Comparison of ENCODE assay signal across 21 cellular contexts in the genomic region with DNA sequence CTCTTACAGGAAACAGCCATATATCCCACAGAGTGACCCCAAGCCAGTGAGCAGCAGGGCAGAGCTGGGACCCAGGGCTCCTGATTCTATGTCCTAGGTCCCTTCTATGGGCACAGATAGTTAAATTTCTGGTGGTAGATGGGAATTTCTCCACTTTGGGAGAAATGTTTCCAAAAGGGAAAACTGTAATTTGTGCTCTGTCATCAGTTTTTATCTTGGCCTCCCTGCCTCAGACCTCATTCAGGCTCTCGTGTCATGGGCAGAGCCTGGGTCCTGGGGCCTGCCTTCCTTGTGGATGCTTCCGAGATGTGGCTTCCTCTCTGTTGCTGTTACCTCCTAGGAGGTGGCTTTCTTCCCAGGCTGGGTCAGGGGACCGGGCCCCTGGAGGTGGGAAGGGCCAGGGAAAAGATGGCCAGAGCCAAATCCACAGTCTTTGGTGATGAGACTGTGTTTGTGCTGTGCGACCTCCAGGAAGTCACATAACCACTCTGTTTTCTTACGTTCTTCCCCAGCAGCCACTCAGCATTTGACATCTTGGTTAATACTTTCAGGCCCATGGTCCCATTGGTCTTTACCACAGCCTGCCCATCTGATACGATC. TPM values are rescaled to one million over a fixed set of nuclear protein-coding genes. Genes with fewer than 3 reads are reported as not detected.
DNase-seq lines count a peak whose midpoint lies in the region; ATAC-seq and TF ChIP-seq lines count a peak whose summit lies in the region.
"Had no signal": no experiment of that assay in that cellular context is flagged by ENCODE, and none has a peak within 500 bp of the region (broad histone marks: within the 10 kb centered on the region; RNA-seq: fewer than 3 reads in every experiment).

No MANE protein-coding gene starts in this region.

- TF ChIP-seq CTCF in chondrocyte (IDR thresholded peaks at IDR 0.05) (no peak), neural progenitor cell (IDR thresholded peaks at IDR 0.05) (no peak), CD14-positive monocyte (IDR thresholded peaks at IDR 0.05) (no peak)

- no peak overlapping the region for H2AFZ ChIP-seq in neural progenitor cell (replicated peaks)

- no peaks in the 10 kb centered on the region for H3K27me3 Mint-ChIP-seq in stimulated activated naive CD8-positive, alpha-beta T cell treated with anti-CD3 and anti-CD28 coated beads, Interleukin-15, Interleukin-2, amounts not matched to agents 100 ng/mL and 50 ng/mL, for 24 hours
- H3K27me3 Mint-ChIP-seq in chondrocyte (ENCODE audit: low read depth) (no peaks in the 10 kb centered on the region), neural progenitor cell (ENCODE audit: insufficient read depth, low read depth) (peaks cover 10% of the 10 kb centered on the region), CD14-positive monocyte (ENCODE audit: low read depth in 3 of 3) (peaks cover 6 to 30% (median 10%) of the 10 kb centered on the region in 3 donors)

- H3K27ac Mint-ChIP-seq in stimulated activated naive CD8-positive, alpha-beta T cell treated with anti-CD3 and anti-CD28 coated beads, Interleukin-15, Interleukin-2, amounts not matched to agents 100 ng/mL and 50 ng/mL, for 24 hours: peak overlapping the region; percentile 16
- H3K27ac Mint-ChIP-seq in chondrocyte (ENCODE audit: unreplicated experiment) (peak overlapping the region; percentile 62), neural progenitor cell (peak overlapping the region; percentile 17), CD14-positive monocyte (no peak overlapping the region)
- H3K27ac Mint-ChIP-seq: activated CD8-positive, alpha-beta T cell treated with anti-CD3 and anti-CD28 coated beads, Interleukin-2, amount 10 ng/mL, durations not matched to agents 7 days and 5 days; activated naive CD4-positive, alpha-beta T cell treated with anti-CD3 and anti-CD28 coated beads for 36 hours; CD8-positive, alpha-beta memory T cell had no signal

- no peak overlapping the region for H3K4me3 Mint-ChIP-seq in stimulated activated naive CD8-positive, alpha-beta T cell treated with anti-CD3 and anti-CD28 coated beads, Interleukin-15, Interleukin-2, amounts not matched to agents 100 ng/mL and 50 ng/mL, for 24 hours
- H3K4me3 Mint-ChIP-seq in chondrocyte (ENCODE audit: unreplicated experiment) (no peak overlapping the region), neural progenitor cell (no peak overlapping the region), CD14-positive monocyte (no peak overlapping the region)
- H3K4me3 Mint-ChIP-seq: activated CD8-positive, alpha-beta T cell treated with anti-CD3 and anti-CD28 coated beads, Interleukin-2, amount 10 ng/mL, durations not matched to agents 7 days and 5 days; activated naive CD4-positive, alpha-beta T cell treated with anti-CD3 and anti-CD28 coated beads for 36 hours; activated T-cell treated with anti-CD3 and anti-CD28 coated beads, Interleukin-2, amount 50 U/mL, for 4 hours; CD8-positive, alpha-beta memory T cell had no signal

- peaks cover 8% of the 10 kb centered on the region for H3K36me3 Mint-ChIP-seq in stimulated activated naive CD8-positive, alpha-beta T cell treated with anti-CD3 and anti-CD28 coated beads, Interleukin-15, Interleukin-2, amounts not matched to agents 100 ng/mL and 50 ng/mL, for 24 hours (ENCODE audit: low read depth)
- H3K36me3 Mint-ChIP-seq in chondrocyte (ENCODE audit: low read depth) (peaks cover 47% of the 10 kb centered on the region), neural progenitor cell (no peaks in the 10 kb centered on the region), CD14-positive monocyte (peaks cover 0 to 2% of the 10 kb centered on the region in 2 donors)
- H3K36me3 Mint-ChIP-seq: CD8-positive, alpha-beta memory T cell had no signal

- intact Hi-C loops in CD14-positive monocyte (cut with micrococcal nuclease): no loop called here

- peaks cover 8% of the 10 kb centered on the region for H3K4me1 ChIP-seq in neural progenitor cell

- ATAC-seq in stimulated activated naive CD8-positive, alpha-beta T cell treated with anti-CD3 and anti-CD28 coated beads, Interleukin-15, Interleukin-2, amounts not matched to agents 100 U/mL and 50 U/mL, for 24 hours: no peak
- ATAC-seq in GM19035 (IDR thresholded peaks at IDR 0.05; ENCODE audit: unreplicated experiment) (no peak), HG02870 (IDR thresholded peaks at IDR 0.05; ENCODE audit: unreplicated experiment) (no peak)
- ATAC-seq: activated CD8-positive, alpha-beta T cell treated with anti-CD3 and anti-CD28 coated beads, Interleukin-2, amount 10 ng/mL, durations not matched to agents 7 days and 5 days; activated T-cell treated with anti-CD3 and anti-CD28 coated beads, Interleukin-2, amount 50 U/mL, for 4 hours; right cardiac atrium had no signal

- H3F3A ChIP-seq in neural progenitor cell (ENCODE audit: low read depth): no peaks in the 10 kb centered on the region

- H4K20me1 ChIP-seq in neural progenitor cell (ENCODE audit: low read depth): no peaks in the 10 kb centered on the region

- H3K9me3 ChIP-seq in neural progenitor cell (ENCODE audit: low read depth): no peaks in the 10 kb centered on the region
- H3K9me3 ChIP-seq: thoracic aorta had no signal

- no peaks in the 10 kb centered on the region for H3K36me3 ChIP-seq in neural progenitor cell

- no peak overlapping the region for H3K27ac ChIP-seq in neural progenitor cell

- no peak overlapping the region for H3K9ac ChIP-seq in neural progenitor cell

- no peaks in the 10 kb centered on the region for H3K27me3 ChIP-seq in neural progenitor cell

- DNase-seq in stimulated activated naive CD8-positive, alpha-beta T cell treated with anti-CD3 and anti-CD28 coated beads, Interleukin-15, Interleukin-2, amounts not matched to agents 100 U/mL and 50 U/mL, for 24 hours: no peak
- DNase-seq in chondrocyte (ENCODE audit: low spot score) (peak; percentile 48), neural progenitor cell (ENCODE audit: low spot score) (no peak), CD14-positive monocyte (ENCODE audit: low spot score) (no peak), NCI-H2196 treated with DMSO at 0.1 percent for 48 hours (lab: John Stamatoyannopoulos, UW; ENCODE audit: unreplicated experiment) (no peak)
- DNase-seq: activated CD8-positive, alpha-beta T cell treated with anti-CD3 and anti-CD28 coated beads, Interleukin-2, amount 10 ng/mL, durations not matched to agents 7 days and 5 days; activated naive CD4-positive, alpha-beta T cell treated with anti-CD3 and anti-CD28 coated beads for 36 hours; activated T-cell treated with anti-CD3 and anti-CD28 coated beads, Interleukin-2, amount 50 U/mL, for 4 hours; CD8-positive, alpha-beta memory T cell; DMS53; HCEC 1CT; NCI-H1092 treated with DMSO at 0.1 percent for 48 hours; NCI-H2081; nucleus accumbens; RPMI8226; T-helper 9 cell had no signal

- no peaks in the 10 kb centered on the region for H3K9me3 Mint-ChIP-seq in stimulated activated naive CD8-positive, alpha-beta T cell treated with anti-CD3 and anti-CD28 coated beads, Interleukin-15, Interleukin-2, amounts not matched to agents 100 ng/mL and 50 ng/mL, for 24 hours
- no peaks in the 10 kb centered on the region for H3K9me3 Mint-ChIP-seq in chondrocyte (ENCODE audit: low read depth)
- no peaks in the 10 kb centered on the region for H3K9me3 Mint-ChIP-seq in neural progenitor cell
- no peaks in the 10 kb centered on the region for H3K9me3 Mint-ChIP-seq in CD14-positive monocyte
- H3K9me3 Mint-ChIP-seq: activated naive CD4-positive, alpha-beta T cell treated with anti-CD3 and anti-CD28 coated beads for 36 hours; activated T-cell treated with anti-CD3 and anti-CD28 coated beads, Interleukin-2, amount 50 U/mL, for 4 hours; CD8-positive, alpha-beta memory T cell had no signal

- H3K79me2 ChIP-seq in neural progenitor cell (ENCODE audit: low read depth): no peaks in the 10 kb centered on the region

- H3K4me3 ChIP-seq in neural progenitor cell: no peak overlapping the region
- H3K4me3 ChIP-seq: thoracic aorta had no signal

- no peak overlapping the region for H3K4me2 ChIP-seq in neural progenitor cell

- H3K4me1 Mint-ChIP-seq in stimulated activated naive CD8-positive, alpha-beta T cell treated with anti-CD3 and anti-CD28 coated beads, Interleukin-15, Interleukin-2, amounts not matched to agents 100 ng/mL and 50 ng/mL, for 24 hours (ENCODE audit: low read depth): peaks cover 43% of the 10 kb centered on the region
- H3K4me1 Mint-ChIP-seq in chondrocyte (ENCODE audit: low read depth) (peaks cover 72% of the 10 kb centered on the region), neural progenitor cell (peaks cover 23% of the 10 kb centered on the region), CD14-positive monocyte (peaks cover 27% of the 10 kb centered on the region)

RNA-seq across cellular contexts. Expression of gene LRRC32, which starts 8.6 kb away (rescaled TPM):
- total RNA-seq in chondrocyte (113 to 367 TPM (median 367 TPM) in 3 replicates), neural progenitor cell (ENCODE audit: low replicate concordance) (0.21 and 1.1 TPM in 2 replicates)
- polyA plus RNA-seq in CD14-positive monocyte: not detected

Comparison
In these comparisons a context has a peak if more than half of its experiments do, and no peak if none do; other contexts are left out.
1. H3K27ac Mint-ChIP-seq: peak in stimulated activated naive CD8-positive, alpha-beta T cell treated with anti-CD3 and anti-CD28 coated beads, Interleukin-15, Interleukin-2, amounts not matched to agents 100 ng/mL and 50 ng/mL, for 24 hours (single experiment), chondrocyte (single experiment) and neural progenitor cell (single experiment); none in CD14-positive monocyte (0 of 7).
2. RNA of gene LRRC32, which starts 8.6 kb away (total RNA-seq): 113 to 367 TPM in chondrocyte; 0.21 to 1.1 TPM in neural progenitor cell; every median in the first group is over 10 times any median in the second.